In the genomic region with DNA sequence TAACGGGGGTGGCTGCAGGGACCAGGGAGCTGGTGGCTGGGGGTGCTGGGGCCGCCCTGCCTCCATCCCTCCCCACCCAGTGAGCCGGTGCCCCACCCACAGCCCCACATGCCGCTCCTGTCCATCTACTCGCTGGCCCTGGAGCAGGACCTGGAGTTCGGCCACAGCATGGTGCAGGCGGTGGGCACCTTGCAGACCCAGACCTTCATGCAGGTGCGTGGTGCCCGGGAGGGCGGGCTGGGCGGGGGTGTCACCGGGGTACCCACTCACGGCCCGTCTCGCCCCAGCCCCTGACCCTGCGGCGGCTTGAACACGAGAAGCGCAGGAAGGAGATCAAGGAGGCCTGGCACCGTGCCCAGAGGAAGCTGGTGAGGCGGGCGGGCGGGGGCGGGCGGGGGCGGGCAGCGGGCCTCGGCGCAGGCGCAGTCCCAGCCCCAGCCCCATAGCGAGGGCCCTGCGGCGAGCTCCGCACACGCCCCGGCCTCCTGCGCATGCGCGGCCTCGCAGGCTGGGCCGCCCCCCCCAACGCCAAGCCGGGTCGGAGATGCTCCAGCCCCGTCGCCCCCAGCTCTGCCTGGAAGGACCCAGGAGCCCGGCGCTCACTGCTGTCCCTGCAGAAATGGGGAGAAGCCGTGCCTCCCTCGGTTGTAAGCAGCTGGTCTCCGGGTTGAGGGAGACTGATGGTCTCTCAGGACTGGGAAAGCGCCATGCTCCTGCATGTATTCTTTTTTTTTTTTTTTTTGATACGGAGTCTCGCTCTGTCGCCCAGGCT, we compare ENCODE assay signal across 8 cellular contexts. TPM values are rescaled to one million over a fixed set of nuclear protein-coding genes. Genes with fewer than 3 reads are reported as not detected.
DNase-seq lines count a peak whose midpoint lies in the region; ATAC-seq and TF ChIP-seq lines count a peak whose summit lies in the region.

No MANE protein-coding gene starts in this region.

- H4K20me1 ChIP-seq in H9 (ENCODE audit: control insufficient read depth, insufficient read depth, insufficient read length): no peaks in the 10 kb centered on the region

- no peaks in the 10 kb centered on the region for H3K79me1 ChIP-seq in H9 (ENCODE audit: insufficient read depth, low read depth, low read length, poor library complexity, severe bottlenecking)

- peaks cover 9 to 35% (median 28%) of the 10 kb centered on the region in 3 experiments for H3K36me3 Mint-ChIP-seq in H9 (ENCODE audit: insufficient read depth in 1 of 3, low read depth in 3 of 3)

- no peak overlapping the region for H3K4me3 Mint-ChIP-seq in H9

- DNase-seq in DMS53 treated with DMSO at 0.1 percent for 48 hours (lab: John Stamatoyannopoulos, UW; ENCODE audit: unreplicated experiment) (peak; percentile 72), NCI-H524 treated with DMSO at 0.1 percent for 48 hours (lab: John Stamatoyannopoulos, UW) (peak; percentile 37), spleen (peak; percentile 99), H9 (no peak)
- peak; percentile 91 to 92 for DNase-seq in activated CD4-positive, alpha-beta T cell treated with anti-CD3 and anti-CD28 coated beads, Interleukin-2, amount 50 U/mL, for 4 hours
- peak; percentile 97 for DNase-seq in effector CD4-positive, alpha-beta T cell

- no peak overlapping the region for H3K14ac ChIP-seq in H9 (ENCODE audit: insufficient read depth, low read length)

- H3K9ac ChIP-seq in H9 (ENCODE audit: extremely low read depth, insufficient read length, low read length): no peak overlapping the region

- H3K4me3 ChIP-seq in spleen: peak overlapping the region; percentile 10 to 66 (median 37)

- no peak overlapping the region for H2AFZ ChIP-seq in H9 (ENCODE audit: low read length)

- H3K27me3 Mint-ChIP-seq in H9 (ENCODE audit: low read depth): peaks cover 22% of the 10 kb centered on the region

- H2BK12ac ChIP-seq in H9 (ENCODE audit: insufficient read length, low read depth, low read length): no peak overlapping the region

- H3K18ac ChIP-seq in H9 (ENCODE audit: insufficient read length, low read depth, low read length): no peak overlapping the region

- H3K4me1 ChIP-seq in spleen (peaks cover 55 to 100% (median 92%) of the 10 kb centered on the region in 6 donors), H9 (ENCODE audit: insufficient read depth, low read length) (no peaks in the 10 kb centered on the region)

- ATAC-seq in HG03108 (IDR thresholded peaks at IDR 0.05; ENCODE audit: unreplicated experiment): peak; percentile 38
- ATAC-seq in GM21717 (IDR thresholded peaks at IDR 0.05; ENCODE audit: unreplicated experiment): no peak

- H3K27ac ChIP-seq in spleen: peak overlapping the region; percentile 58 to 97 (median 81)
- no peak overlapping the region for H3K27ac ChIP-seq in H9 (ENCODE audit: insufficient read length, low read depth, low read length)

- H4K5ac ChIP-seq in H9 (ENCODE audit: insufficient read length, low read depth, low read length): no peak overlapping the region

- intact Hi-C loops in spleen (cut with DNase I; ENCODE audit: low total_unique reads): loop anchor here (10.0 kb wide), 1 partner anchor 50 kb away; a partner anchor contains a TSS

- no peaks in the 10 kb centered on the region for H3K79me2 ChIP-seq in H9 (ENCODE audit: insufficient read depth, low read length)

- H3K23ac ChIP-seq in H9 (ENCODE audit: insufficient read length, low read depth, low read length): no peak overlapping the region

- H3T11ph ChIP-seq in H9 (ENCODE audit: low read length): no peak overlapping the region

- no peak overlapping the region for H3K56ac ChIP-seq in H9 (ENCODE audit: insufficient read length, low read depth, low read length)

- H2BK20ac ChIP-seq in H9 (ENCODE audit: low read depth, low read length, poor library complexity, severe bottlenecking): no peak overlapping the region

- no peak overlapping the region for H3K27ac Mint-ChIP-seq in H9

- H4K8ac ChIP-seq in H9 (replicated peaks; ENCODE audit: insufficient read length, low read depth, low read length): no peak overlapping the region

- no peak for TF ChIP-seq POLR2A in spleen (IDR thresholded peaks at IDR 0.05)

- H3K9me3 ChIP-seq in spleen (no peaks in the 10 kb centered on the region), H9 (ENCODE audit: control insufficient read depth, low read depth, low read length) (no peaks in the 10 kb centered on the region)

- peaks cover 5% of the 10 kb centered on the region for H3K23me2 ChIP-seq in H9 (ENCODE audit: insufficient read length, low read depth, low read length, poor library complexity, severe bottlenecking)

- no peak overlapping the region for H2BK15ac ChIP-seq in H9 (ENCODE audit: low read depth, low read length)

- no peak overlapping the region for H3K4me2 ChIP-seq in H9 (ENCODE audit: insufficient read depth, insufficient read length, low read length)

- H4K91ac ChIP-seq in H9 (ENCODE audit: insufficient read length, low read depth, low read length): no peak overlapping the region

- H3K36me3 ChIP-seq in spleen: peaks cover 0 to 94% (median 61%) of the 10 kb centered on the region in 6 donors

- H3K4me1 Mint-ChIP-seq in H9: peaks cover 4 to 6% of the 10 kb centered on the region in 2 experiments; a peak in 3 of 4 replicates

- H3K4ac ChIP-seq in H9 (ENCODE audit: low read depth, low read length): no peak overlapping the region

- TF ChIP-seq CTCF in spleen (IDR thresholded peaks at IDR 0.05 in 8 of 11, conservative IDR thresholded peaks at IDR 0.05 in 3 of 11): no peak
- TF ChIP-seq CTCF in H9 (conservative IDR thresholded peaks at IDR 0.05): no peak

- no peak overlapping the region for H2BK120ac ChIP-seq in H9 (ENCODE audit: low read depth, low read length, poor library complexity, severe bottlenecking)

- H2AK5ac ChIP-seq in H9 (ENCODE audit: insufficient read length, low read length): no peak overlapping the region

- H3K27me3 ChIP-seq in spleen (replicated peaks in 1 of 7) (peaks cover 0 to 15% (median 0%) of the 10 kb centered on the region in 7 donors), H9 (ENCODE audit: insufficient read depth, low read length) (no peaks in the 10 kb centered on the region; the same call in 1 of the 2 replicates)

- no peak overlapping the region for H2BK5ac ChIP-seq in H9 (ENCODE audit: insufficient read length, low read length)

- H3K9me3 Mint-ChIP-seq in H9: no peaks in the 10 kb centered on the region

- 3 to 14% (median 10%) methylated on average over 18 to 55 of the region's 55 CpGs for WGBS in spleen, 5 donors
- no CpG with 5 or more reads among the region's 55 CpGs for WGBS in H9 (ENCODE audit: extremely low coverage, insufficient read length, low lambda C conversion rate)

RNA-seq across cellular contexts. Expression of a gene that starts 7.7 kb away (rescaled TPM):
- total RNA-seq in spleen (100 to 1,000 TPM; 161 to 258 (median 237) TPM), H9 (2021) (35.0 and 39.8 TPM in 2 replicates)
- 100 to 1,000 TPM; 205 to 356 (median 329) TPM for polyA plus RNA-seq in spleen

RNA-seq across cellular contexts. Expression of a gene that starts 20.5 kb away (rescaled TPM):
- 100 to 1,000 TPM; 106 to 152 (median 123) TPM for total RNA-seq in spleen
- 100 to 1,000 TPM in 2 of 3 donors, 10 to 100 TPM in 1; 70.8 to 144 (median 105) TPM for polyA plus RNA-seq in spleen
- 261 and 272 TPM in 2 replicates for total RNA-seq in H9 (2021)

RNA-seq across cellular contexts. Expression of a gene that starts 29.1 kb away (rescaled TPM):
- total RNA-seq in spleen (100 to 1,000 TPM; 138 to 275 (median 216) TPM), H9 (2021) (355 and 363 TPM in 2 replicates)
- polyA plus RNA-seq in spleen: 100 to 1,000 TPM; 480 to 562 (median 522) TPM

RNA-seq across cellular contexts. Expression of a gene that starts 34.8 kb away (rescaled TPM):
- 100 to 1,000 TPM in 3 of 7 donors, 10 to 100 TPM in 4; 64.6 to 162 (median 94.7) TPM for total RNA-seq in spleen
- 100 to 1,000 TPM in 2 of 3 donors, 10 to 100 TPM in 1; 67.5 to 197 (median 152) TPM for polyA plus RNA-seq in spleen
- 28.3 and 34.6 TPM in 2 replicates for total RNA-seq in H9 (2021)

RNA-seq across cellular contexts. Expression of a gene that starts 48.3 kb away (rescaled TPM):
- total RNA-seq in spleen: 100 to 1,000 TPM; 102 to 296 (median 233) TPM
- polyA plus RNA-seq in spleen: 100 to 1,000 TPM; 126 to 147 (median 140) TPM
- 524 and 529 TPM in 2 replicates for total RNA-seq in H9 (2021)
